In genomic region chr10:50397312-50398140, GRCh38 we compare ENCODE assay signal across 9 cellular contexts.
DNase-seq lines count a peak whose midpoint lies in the region; ATAC-seq and TF ChIP-seq lines count a peak whose summit lies in the region.
"Had no signal": no experiment of that assay in that cellular context is flagged by ENCODE, and none has a peak within 500 bp of the region (broad histone marks: within the 10 kb centered on the region; RNA-seq: fewer than 3 reads in every experiment).

No MANE protein-coding gene starts in this region.

- TF ChIP-seq CTCF in CD8-positive, alpha-beta T cell (IDR thresholded peaks at IDR 0.05) = no peak
- TF ChIP-seq CTCF in Calu3 (IDR thresholded peaks at IDR 0.05; ENCODE audit: unreplicated experiment) = no peak

- no peaks in the 10 kb centered on the region for H3K9me3 Mint-ChIP-seq in CD8-positive, alpha-beta T cell
- H3K9me3 Mint-ChIP-seq in activated T-helper 17 cell treated with anti-CD3 and anti-CD28 coated beads, Interleukin-2, amount 50 U/mL, for 72 hours = no peaks in the 10 kb centered on the region
- H3K9me3 Mint-ChIP-seq in Calu3 (ENCODE audit: low read depth, unreplicated experiment) = peaks cover 1% of the 10 kb centered on the region

- no peak for DNase-seq in CD8-positive, alpha-beta T cell
- DNase-seq in foreskin melanocyte (no peak), Calu3 (no peak), amniotic stem cell (lab: John Stamatoyannopoulos, UW) (no peak), GM23248 (no peak)
- DNase-seq: NCI-H82 had no signal

- H3K4me3 ChIP-seq in CD8-positive, alpha-beta T cell (ENCODE audit: low read depth, low read length) = no peak overlapping the region
- H3K4me3 ChIP-seq in GM23248 = no peak overlapping the region

- CTCF ChIA-PET in CD8-positive, alpha-beta T cell (lab: Charles Lee) = no interaction called here
- CTCF ChIA-PET in Calu3 (lab: Charles Lee) = interaction anchor here (0.8 kb wide), 1 partner anchor 10 kb away, joined by 3 read pairs; no protein-coding TSS in a partner anchor

- H3K36me3 Mint-ChIP-seq in CD8-positive, alpha-beta T cell = peaks cover 6% of the 10 kb centered on the region
- peaks cover 1% of the 10 kb centered on the region for H3K36me3 Mint-ChIP-seq in activated T-helper 17 cell treated with anti-CD3 and anti-CD28 coated beads, Interleukin-2, amount 50 U/mL, for 72 hours (ENCODE audit: low read depth)
- H3K36me3 Mint-ChIP-seq in Calu3 (ENCODE audit: insufficient read depth, unreplicated experiment) = peaks cover 6% of the 10 kb centered on the region

- no peaks in the 10 kb centered on the region for H3K27me3 ChIP-seq in CD8-positive, alpha-beta T cell (ENCODE audit: insufficient read depth, low read length)
- H3K27me3 ChIP-seq in GM23248 (replicated peaks; ENCODE audit: insufficient read depth) = no peaks in the 10 kb centered on the region

- H3K4me1 Mint-ChIP-seq in CD8-positive, alpha-beta T cell (ENCODE audit: low read depth) = peaks cover 44% of the 10 kb centered on the region
- H3K4me1 Mint-ChIP-seq in activated T-helper 17 cell treated with anti-CD3 and anti-CD28 coated beads, Interleukin-2, amount 50 U/mL, for 72 hours = peaks cover 28% of the 10 kb centered on the region
- peaks cover 51% of the 10 kb centered on the region for H3K4me1 Mint-ChIP-seq in Calu3 (ENCODE audit: low read depth, unreplicated experiment)

- no TSS peak for BruUV-seq in Calu3 (replicated peaks; lab: Mats Ljungman, UMichigan)

- H3K27ac ChIP-seq in CD8-positive, alpha-beta T cell (ENCODE audit: low read depth, low read length) = no peak overlapping the region
- H3K27ac ChIP-seq in GM23248 = no peak overlapping the region

- peak overlapping the region; percentile 40 for H3K4me3 Mint-ChIP-seq in CD8-positive, alpha-beta T cell
- peak overlapping the region; percentile 75 for H3K4me3 Mint-ChIP-seq in activated T-helper 17 cell treated with anti-CD3 and anti-CD28 coated beads, Interleukin-2, amount 50 U/mL, for 72 hours
- no peak overlapping the region for H3K4me3 Mint-ChIP-seq in Calu3 (ENCODE audit: low read depth, unreplicated experiment)

- H3K9me3 ChIP-seq in CD8-positive, alpha-beta T cell (ENCODE audit: low read length) = no peaks in the 10 kb centered on the region
- H3K9me3 ChIP-seq in GM23248 (ENCODE audit: low read depth) = no peaks in the 10 kb centered on the region

- POLR2A ChIA-PET in CD8-positive, alpha-beta T cell (lab: Charles Lee) = interaction anchor here (0.8 kb wide), 1 partner anchor 10 kb away, joined by 3 read pairs; no protein-coding TSS in a partner anchor

- H3K4me2 ChIP-seq in GM23248 (ENCODE audit: unreplicated experiment) = no peak overlapping the region

- H3K79me2 ChIP-seq in GM23248 (ENCODE audit: insufficient read depth) = peaks cover 84% of the 10 kb centered on the region

- no peak overlapping the region for H2AFZ ChIP-seq in GM23248

- no peaks in the 10 kb centered on the region for H3K27me3 Mint-ChIP-seq in CD8-positive, alpha-beta T cell (ENCODE audit: low read depth)
- H3K27me3 Mint-ChIP-seq in activated T-helper 17 cell treated with anti-CD3 and anti-CD28 coated beads, Interleukin-2, amount 50 U/mL, for 72 hours = no peaks in the 10 kb centered on the region
- H3K27me3 Mint-ChIP-seq in Calu3 (ENCODE audit: unreplicated experiment) = no peaks in the 10 kb centered on the region

- H3F3A ChIP-seq in GM23248 (ENCODE audit: insufficient read depth) = peaks cover 10% of the 10 kb centered on the region; the same call in 1 of the 2 replicates

- WGBS in GM23248 (ENCODE audit: low coverage in 1 of 2, low lambda C conversion rate in 2 of 2, missing lambda C conversion rate in 2 of 2), 2 experiments = 85 to 89% methylated on average over 8 of the region's 8 CpGs

- H3K9me2 ChIP-seq in GM23248 (ENCODE audit: insufficient read depth) = no peaks in the 10 kb centered on the region

- H4K20me1 ChIP-seq in GM23248 (ENCODE audit: insufficient read depth) = peaks cover 5% of the 10 kb centered on the region; the same call in 1 of the 2 replicates

- no peak overlapping the region for H3K9ac ChIP-seq in GM23248

- intact Hi-C loops in CD8-positive, alpha-beta T cell (cut with DNase I, micrococcal nuclease) = no loop called here
- intact Hi-C loops in Calu3 (cut with micrococcal nuclease; ENCODE audit: unreplicated experiment) = no loop called here

- no peaks in the 10 kb centered on the region for H3K4me1 ChIP-seq in CD8-positive, alpha-beta T cell (ENCODE audit: insufficient read depth, low read length)
- H3K4me1 ChIP-seq in GM23248 (ENCODE audit: insufficient read depth) = peaks cover 43% of the 10 kb centered on the region

- H3K27ac Mint-ChIP-seq in CD8-positive, alpha-beta T cell = peak overlapping the region; percentile 25
- peak overlapping the region; percentile 86 for H3K27ac Mint-ChIP-seq in activated T-helper 17 cell treated with anti-CD3 and anti-CD28 coated beads, Interleukin-2, amount 50 U/mL, for 72 hours
- H3K27ac Mint-ChIP-seq in Calu3 (ENCODE audit: unreplicated experiment) = no peak overlapping the region

- no peaks in the 10 kb centered on the region for H3K36me3 ChIP-seq in CD8-positive, alpha-beta T cell (ENCODE audit: insufficient read depth, low read length)
- no peaks in the 10 kb centered on the region for H3K36me3 ChIP-seq in GM23248 (ENCODE audit: low read depth)

- in situ Hi-C loops in GM23248 (cut with MboI) = no loop called here

- ATAC-seq in CD8-positive, alpha-beta T cell = peak; percentile 34
- peak; percentile 49 for ATAC-seq in GM19328 (IDR thresholded peaks at IDR 0.05; ENCODE audit: unreplicated experiment)
- peak; percentile 37 for ATAC-seq in HG03064 (IDR thresholded peaks at IDR 0.05; ENCODE audit: low read depth, unreplicated experiment)
- ATAC-seq in activated T-helper 17 cell treated with anti-CD3 and anti-CD28 coated beads, Interleukin-2, amount 50 U/mL, for 72 hours (replicated peaks) = peak; percentile 51
